ENCODE assay signal across 1 cellular context in the genomic region with DNA sequence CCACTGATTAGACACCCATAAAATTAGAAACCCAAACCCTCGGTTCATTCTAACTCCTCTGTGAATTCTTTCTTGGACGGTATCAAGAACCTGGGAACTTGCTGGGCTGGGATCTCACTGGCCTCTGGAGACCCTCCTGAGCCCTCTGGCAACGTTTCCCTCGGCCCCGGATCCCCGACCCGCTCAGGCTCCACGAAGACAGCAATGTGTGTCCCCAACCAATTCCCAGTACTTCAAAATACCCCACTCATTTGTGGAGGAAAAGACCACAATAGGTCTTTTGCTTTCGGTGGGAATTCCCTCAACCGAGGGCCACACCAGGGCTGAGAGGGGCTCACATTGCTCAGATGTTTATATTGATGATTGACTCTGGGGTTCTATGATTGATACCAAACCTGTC.
TF ChIP-seq lines count a peak whose summit lies in the region.

No MANE protein-coding gene starts in this region.

TF ChIP-seq in H1, 55 proteins besides CTCF, POLR2A, EP300 and RAD21 (continued from another document):
- no peak for TF ChIP-seq SUZ12 (IDR thresholded peaks at IDR 0.05; ENCODE audit: low read length)
- no peak for TF ChIP-seq PHF8 (conservative IDR thresholded peaks at IDR 0.05; ENCODE audit: low read depth, low read length)
- TF ChIP-seq NRF1 (IDR thresholded peaks at IDR 0.05; ENCODE audit: low read depth, low read length): no peak
- no peak for TF ChIP-seq SIX5 (IDR thresholded peaks at IDR 0.05; ENCODE audit: low read depth, low read length)
